Comparison of ENCODE assay signal across 8 cellular contexts in genomic region chr1:174165471-174166137, GRCh38. TPM values are rescaled to one million over a fixed set of nuclear protein-coding genes. Genes with fewer than 3 reads are reported as not detected.
DNase-seq lines count a peak whose midpoint lies in the region; TF ChIP-seq lines count a peak whose summit lies in the region.
"Had no signal": no experiment of that assay in that cellular context is flagged by ENCODE, and none has a peak within 500 bp of the region (broad histone marks: within the 10 kb centered on the region; RNA-seq: fewer than 3 reads in every experiment).

No MANE protein-coding gene starts in this region.

- H3K36me3 Mint-ChIP-seq in progenitor cell of endocrine pancreas (ENCODE audit: insufficient read depth), result no peaks in the 10 kb centered on the region

- no peak overlapping the region for H3K4me2 ChIP-seq in fibroblast of lung (ENCODE audit: extremely low read depth, insufficient read depth, low read length)

- no peak overlapping the region for H3K4me3 Mint-ChIP-seq in progenitor cell of endocrine pancreas (ENCODE audit: low read depth)

- no peaks in the 10 kb centered on the region for H3K9me3 Mint-ChIP-seq in progenitor cell of endocrine pancreas (ENCODE audit: low read depth)

- H3K27ac Mint-ChIP-seq in progenitor cell of endocrine pancreas, result peak overlapping the region; percentile 86

- H3K4me1 Mint-ChIP-seq in progenitor cell of endocrine pancreas (ENCODE audit: low read depth), result peaks cover 10% of the 10 kb centered on the region

- H3K9ac ChIP-seq in fibroblast of lung (ENCODE audit: insufficient read depth, low read length), result no peak overlapping the region

- no peaks in the 10 kb centered on the region for H3K27me3 ChIP-seq in fibroblast of lung (ENCODE audit: control insufficient read depth, insufficient read depth, low read length)

- peaks cover 4% of the 10 kb centered on the region for H3K79me2 ChIP-seq in fibroblast of lung (ENCODE audit: control insufficient read depth, insufficient read depth, low read length)

- H3K9me3 ChIP-seq in fibroblast of lung (ENCODE audit: control insufficient read depth, insufficient read depth, low read depth, low read length), result no peaks in the 10 kb centered on the region

- DNase-seq in GM12864 (ENCODE audit: low read depth), result no peak
- DNase-seq in MV-4-11 (lab: John Stamatoyannopoulos, UW), result peak; percentile 62
- DNase-seq in fibroblast of lung (ENCODE audit: low read depth in 2 of 2), result peak; percentile 13 to 43
- no peak for DNase-seq in progenitor cell of endocrine pancreas (ENCODE audit: low spot score, unreplicated experiment)
- DNase-seq in NCI-H1105 (lab: John Stamatoyannopoulos, UW), result no peak
- DNase-seq in NCI-H345 (lab: John Stamatoyannopoulos, UW), result no peak
- no peak for DNase-seq in Kasumi-1 (lab: John Stamatoyannopoulos, UW)
- DNase-seq: activated T-cell treated with anti-CD3 and anti-CD28 coated beads, Interleukin-2, amount 50 U/mL, for 1 hour had no signal

- H3K4me3 ChIP-seq in GM12864 (ENCODE audit: low read depth, low read length) (peak overlapping the region; percentile 52), fibroblast of lung (replicated peaks in 1 of 4; ENCODE audit: control extremely low read depth in 1 of 4, insufficient read depth in 1 of 4, low read depth in 3 of 4, low read length in 4 of 4) (no peak overlapping the region)

- H2AFZ ChIP-seq in fibroblast of lung (ENCODE audit: low read length), result no peak overlapping the region

- no peaks in the 10 kb centered on the region for H3K4me1 ChIP-seq in fibroblast of lung (ENCODE audit: control insufficient read depth, extremely low read depth, insufficient read depth, low read length)

- H4K20me1 ChIP-seq in fibroblast of lung (ENCODE audit: control insufficient read depth, extremely low read depth, insufficient read depth, low read length), result no peaks in the 10 kb centered on the region

- H3K27ac ChIP-seq in fibroblast of lung (ENCODE audit: insufficient read depth, low read length), result no peak overlapping the region

- H3K36me3 ChIP-seq in fibroblast of lung (ENCODE audit: control insufficient read depth, insufficient read depth, low read length), result no peaks in the 10 kb centered on the region

- TF ChIP-seq CTCF in GM12864 (IDR thresholded peaks at IDR 0.05; ENCODE audit: low read depth, low read length, missing control alignments) (peak; percentile 50), fibroblast of lung (conservative IDR thresholded peaks at IDR 0.05 in 1 of 2, IDR thresholded peaks at IDR 0.05 in 1 of 2; ENCODE audit: low read depth in 1 of 2, low read length in 2 of 2) (no peak), progenitor cell of endocrine pancreas (IDR thresholded peaks at IDR 0.05; ENCODE audit: unreplicated experiment) (no peak)

- no peaks in the 10 kb centered on the region for H3K27me3 Mint-ChIP-seq in progenitor cell of endocrine pancreas

RNA-seq across cellular contexts. Expression of gene RABGAP1L, which starts 6.3 kb away (rescaled TPM):
- total RNA-seq in fibroblast of lung (23.4 and 36.5 TPM in 2 replicates), progenitor cell of endocrine pancreas (51.4 and 55.2 TPM in 2 replicates)
- polyA plus RNA-seq in fibroblast of lung, result 20.8 and 33.8 TPM in 2 replicates
- polyA plus RNA-seq in fibroblast of lung (2012), result 16.8 and 25.1 TPM in 2 replicates
- 2.1 and 8.4 TPM in 2 replicates for polyA minus RNA-seq in fibroblast of lung (ENCODE audit: low replicate concordance)

Comparison
In these comparisons a context has a peak if more than half of its experiments do, and no peak if none do; other contexts are left out.
1. DNase-seq: peak in MV-4-11 (single experiment) and fibroblast of lung (2 of 2); none in GM12864 (single experiment), progenitor cell of endocrine pancreas (single experiment), NCI-H1105 (single experiment), NCI-H345 (single experiment) and Kasumi-1 (0 of 2).